ENCODE assay signal across 1 cellular context in genomic region chr13:44312898-44313551, GRCh38.
TF ChIP-seq lines count a peak whose summit lies in the region.

No MANE protein-coding gene starts in this region.

TF ChIP-seq in HepG2, 621 proteins besides CTCF, POLR2A, EP300 and RAD21 (continued from another document):
- TF ChIP-seq, protein P1, sequence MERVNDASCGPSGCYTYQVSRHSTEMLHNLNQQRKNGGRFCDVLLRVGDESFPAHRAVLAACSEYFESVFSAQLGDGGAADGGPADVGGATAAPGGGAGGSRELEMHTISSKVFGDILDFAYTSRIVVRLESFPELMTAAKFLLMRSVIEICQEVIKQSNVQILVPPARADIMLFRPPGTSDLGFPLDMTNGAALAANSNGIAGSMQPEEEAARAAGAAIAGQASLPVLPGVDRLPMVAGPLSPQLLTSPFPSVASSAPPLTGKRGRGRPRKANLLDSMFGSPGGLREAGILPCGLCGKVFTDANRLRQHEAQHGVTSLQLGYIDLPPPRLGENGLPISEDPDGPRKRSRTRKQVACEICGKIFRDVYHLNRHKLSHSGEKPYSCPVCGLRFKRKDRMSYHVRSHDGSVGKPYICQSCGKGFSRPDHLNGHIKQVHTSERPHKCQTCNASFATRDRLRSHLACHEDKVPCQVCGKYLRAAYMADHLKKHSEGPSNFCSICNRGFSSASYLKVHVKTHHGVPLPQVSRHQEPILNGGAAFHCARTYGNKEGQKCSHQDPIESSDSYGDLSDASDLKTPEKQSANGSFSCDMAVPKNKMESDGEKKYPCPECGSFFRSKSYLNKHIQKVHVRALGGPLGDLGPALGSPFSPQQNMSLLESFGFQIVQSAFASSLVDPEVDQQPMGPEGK (CRISPR knock-in tag; IDR thresholded peaks at IDR 0.05): no peak
- no peak for TF ChIP-seq TRAFD1 (CRISPR knock-in tag; IDR thresholded peaks at IDR 0.05; ENCODE audit: borderline replicate concordance)
- no peak for TF ChIP-seq GMEB2 (CRISPR knock-in tag; IDR thresholded peaks at IDR 0.05; ENCODE audit: low read depth)
- no peak for TF ChIP-seq CEBPB (IDR thresholded peaks at IDR 0.05; ENCODE audit: borderline replicate concordance, low read depth, low read length)
- TF ChIP-seq ZNF326 (CRISPR knock-in tag; IDR thresholded peaks at IDR 0.05; ENCODE audit: borderline replicate concordance): no peak
- no peak for TF ChIP-seq FOSL1 (CRISPR knock-in tag; IDR thresholded peaks at IDR 0.05; ENCODE audit: borderline replicate concordance)
- no peak for TF ChIP-seq ZNF567 (CRISPR knock-in tag; IDR thresholded peaks at IDR 0.05; ENCODE audit: borderline replicate concordance)
- TF ChIP-seq ZNF510 (CRISPR knock-in tag; IDR thresholded peaks at IDR 0.05; ENCODE audit: low read depth): no peak
- no peak for TF ChIP-seq CCAR2 (optimal IDR thresholded peaks at IDR 0.05; ENCODE audit: low read depth, low read length)
- no peak for TF ChIP-seq ZNF556 (CRISPR knock-in tag; IDR thresholded peaks at IDR 0.05; ENCODE audit: borderline replicate concordance)
- TF ChIP-seq ZNF850 (CRISPR knock-in tag; conservative IDR thresholded peaks at IDR 0.05): no peak
- TF ChIP-seq MYNN (CRISPR knock-in tag; IDR thresholded peaks at IDR 0.05; ENCODE audit: low read depth): no peak
- TF ChIP-seq TCF7 (IDR thresholded peaks at IDR 0.05; ENCODE audit: low read depth): no peak
- TF ChIP-seq MTF1 (CRISPR knock-in tag; IDR thresholded peaks at IDR 0.05): no peak
